ENCODE assay signal across 8 cellular contexts in the genomic region with DNA sequence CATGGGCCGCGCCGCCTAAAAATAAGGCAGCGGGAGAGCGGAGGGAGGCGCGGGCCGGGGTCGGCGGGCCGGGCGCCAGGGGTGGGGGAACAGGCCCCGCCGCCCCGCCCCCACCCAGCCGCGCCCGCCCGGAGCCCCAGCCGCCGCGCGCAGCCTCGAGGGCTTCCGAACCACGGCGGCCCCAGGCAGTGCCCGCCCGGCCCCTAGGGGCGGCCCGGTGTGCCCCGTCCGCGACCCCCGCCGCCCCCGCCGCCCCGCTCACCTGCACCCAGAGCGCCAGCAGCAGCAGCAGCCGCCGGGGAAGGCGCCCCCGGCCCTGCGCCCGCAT. TPM values are rescaled to one million over a fixed set of nuclear protein-coding genes. Genes with fewer than 3 reads are reported as not detected.
DNase-seq lines count a peak whose midpoint lies in the region; ATAC-seq, FAIRE-seq and TF ChIP-seq lines count a peak whose summit lies in the region.

No MANE protein-coding gene starts in this region.

- peaks cover 7% of the 10 kb centered on the region for H3K4me1 Mint-ChIP-seq in CD8-positive, alpha-beta T cell (ENCODE audit: low read depth)
- no peaks in the 10 kb centered on the region for H3K4me1 Mint-ChIP-seq in endodermal cell
- H3K4me1 Mint-ChIP-seq in activated T-helper 1 cell treated with anti-CD3 and anti-CD28 coated beads, Interleukin-12 subunit alpha, Interleukin-12 subunit beta, Interleukin-2, Interleukin-4 antibody, amounts not matched to agents 30 ng/mL and 10 ng/mL and 1 ng/mL, durations not matched to agents 14 hours and 24 hours and 36 hours (ENCODE audit: low read depth) = peaks cover 6% of the 10 kb centered on the region

- ATAC-seq in CD8-positive, alpha-beta T cell = no peak

- no peaks in the 10 kb centered on the region for H3K36me3 Mint-ChIP-seq in CD8-positive, alpha-beta T cell
- H3K36me3 Mint-ChIP-seq in endodermal cell (ENCODE audit: low read depth) = no peaks in the 10 kb centered on the region
- H3K36me3 Mint-ChIP-seq in activated T-helper 1 cell treated with anti-CD3 and anti-CD28 coated beads, Interleukin-12 subunit alpha, Interleukin-12 subunit beta, Interleukin-2, Interleukin-4 antibody, amounts not matched to agents 30 ng/mL and 10 ng/mL and 1 ng/mL, durations not matched to agents 14 hours and 24 hours and 36 hours (ENCODE audit: low read depth) = no peaks in the 10 kb centered on the region

- H3K9ac ChIP-seq in NT2/D1 (ENCODE audit: insufficient read length, low read depth) = peak overlapping the region; percentile 67
- no peak overlapping the region for H3K9ac ChIP-seq in endodermal cell (ENCODE audit: extremely low read depth, low read length, poor library complexity, severe bottlenecking)

- H3K4me3 ChIP-seq in CD8-positive, alpha-beta T cell (ENCODE audit: low read depth, low read length) = no peak overlapping the region
- H3K4me3 ChIP-seq in NT2/D1 (ENCODE audit: insufficient read length, low read depth) (peak overlapping the region; percentile 57), endodermal cell (ENCODE audit: low read length) (peak overlapping the region; percentile 73), ovary (peak overlapping the region; percentile 7)

- CTCF ChIA-PET in CD8-positive, alpha-beta T cell (lab: Charles Lee) = no interaction called here

- peaks cover 18% of the 10 kb centered on the region for H3K27me3 Mint-ChIP-seq in CD8-positive, alpha-beta T cell (ENCODE audit: low read depth)
- H3K27me3 Mint-ChIP-seq in endodermal cell (ENCODE audit: insufficient read depth) = peaks cover 20% of the 10 kb centered on the region
- H3K27me3 Mint-ChIP-seq in activated T-helper 1 cell treated with anti-CD3 and anti-CD28 coated beads, Interleukin-12 subunit alpha, Interleukin-12 subunit beta, Interleukin-2, Interleukin-4 antibody, amounts not matched to agents 30 ng/mL and 10 ng/mL and 1 ng/mL, durations not matched to agents 14 hours and 24 hours and 36 hours (ENCODE audit: insufficient read depth) = peaks cover 21% of the 10 kb centered on the region

- POLR2A ChIA-PET in CD8-positive, alpha-beta T cell (lab: Charles Lee) = interaction anchor here (1.3 kb wide), 1 partner anchor 14 kb away, joined by 3 read pairs; no protein-coding TSS in a partner anchor

- no peak for TF ChIP-seq EP300 in ovary (IDR thresholded peaks at IDR 0.05)

- DNase-seq in CD8-positive, alpha-beta T cell = no peak
- DNase-seq in NT2/D1 (ENCODE audit: low read depth, low spot score) (no peak), endodermal cell (no peak), ovary (no peak), DMS153 (lab: John Stamatoyannopoulos, UW) (no peak), RCC 7860 (ENCODE audit: low spot score) (no peak), GM20000 (ENCODE audit: low spot score) (no peak)
- no peak for DNase-seq in activated T-helper 1 cell treated with anti-CD3 and anti-CD28 coated beads, Interleukin-12 subunit alpha, Interleukin-12 subunit beta, Interleukin-2, Interleukin-4 antibody, amounts not matched to agents 30 ng/mL and 10 ng/mL and 1 ng/mL, durations not matched to agents 14 hours and 24 hours and 36 hours (ENCODE audit: low spot score)

- no peak for TF ChIP-seq POLR2A in ovary (IDR thresholded peaks at IDR 0.05)

- H3K4me1 ChIP-seq in CD8-positive, alpha-beta T cell (ENCODE audit: insufficient read depth, low read length) = peaks cover 20% of the 10 kb centered on the region
- H3K4me1 ChIP-seq in NT2/D1 (ENCODE audit: insufficient read depth, insufficient read length) = peaks cover 30% of the 10 kb centered on the region
- H3K4me1 ChIP-seq in endodermal cell (ENCODE audit: control insufficient read depth, insufficient read depth, low read length) = no peaks in the 10 kb centered on the region
- peaks cover 4% of the 10 kb centered on the region for H3K4me1 ChIP-seq in ovary (ENCODE audit: insufficient read depth)

- H3K27ac ChIP-seq in CD8-positive, alpha-beta T cell (ENCODE audit: low read depth, low read length) = no peak overlapping the region
- no peak overlapping the region for H3K27ac ChIP-seq in endodermal cell (ENCODE audit: low read depth, low read length)
- no peak overlapping the region for H3K27ac ChIP-seq in ovary

- WGBS in endodermal cell (ENCODE audit: insufficient coverage in 1 of 2, insufficient read length in 1 of 2), 2 experiments = 0 to 7% methylated on average over 3 to 42 of the region's 46 CpGs
- WGBS in ovary, 3 donors = 0 to 3% methylated on average over 14 to 44 of the region's 46 CpGs; no CpG with 5 or more reads in 1 of the 3 donors

- H3K27me3 ChIP-seq in CD8-positive, alpha-beta T cell (ENCODE audit: insufficient read depth, low read length) = peaks cover 14% of the 10 kb centered on the region
- H3K27me3 ChIP-seq in NT2/D1 (ENCODE audit: insufficient read depth, insufficient read length) (no peaks in the 10 kb centered on the region), endodermal cell (ENCODE audit: control insufficient read depth, insufficient read depth, low read length, poor library complexity, severe bottlenecking) (peaks cover 16% of the 10 kb centered on the region), ovary (no peaks in the 10 kb centered on the region)

- FAIRE-seq in RCC 7860 (lab: Jason Lieb, UNC) = no peak

- intact Hi-C loops in CD8-positive, alpha-beta T cell (cut with DNase I, micrococcal nuclease) = loop anchor here in 1 of 2 experiments (5.0 kb wide), 1 partner anchor 76 kb away; no protein-coding TSS in a partner anchor
- intact Hi-C loops in ovary (cut with DNase I) = no loop called here
- intact Hi-C loops in activated T-helper 1 cell treated with anti-CD3 and anti-CD28 coated beads, Interleukin-12 subunit alpha, Interleukin-12 subunit beta, Interleukin-2, Interleukin-4 antibody, amounts not matched to agents 30 ng/mL and 10 ng/mL and 1 ng/mL, durations not matched to agents 14 hours and 24 hours and 36 hours (cut with micrococcal nuclease) = loop anchor here (5.0 kb wide), 1 partner anchor 76 kb away; no protein-coding TSS in a partner anchor

- no peak for TF ChIP-seq CTCF in CD8-positive, alpha-beta T cell (IDR thresholded peaks at IDR 0.05)
- TF ChIP-seq CTCF in endodermal cell (conservative IDR thresholded peaks at IDR 0.05) (no peak), ovary (IDR thresholded peaks at IDR 0.05) (no peak), GM20000 (IDR thresholded peaks at IDR 0.05; ENCODE audit: extremely low read depth, missing control alignments) (no peak)

- no peaks in the 10 kb centered on the region for H3K9me3 Mint-ChIP-seq in CD8-positive, alpha-beta T cell
- H3K9me3 Mint-ChIP-seq in endodermal cell = no peaks in the 10 kb centered on the region
- H3K9me3 Mint-ChIP-seq in activated T-helper 1 cell treated with anti-CD3 and anti-CD28 coated beads, Interleukin-12 subunit alpha, Interleukin-12 subunit beta, Interleukin-2, Interleukin-4 antibody, amounts not matched to agents 30 ng/mL and 10 ng/mL and 1 ng/mL, durations not matched to agents 14 hours and 24 hours and 36 hours = no peaks in the 10 kb centered on the region

- H3K9me3 ChIP-seq in CD8-positive, alpha-beta T cell (ENCODE audit: low read length) = no peaks in the 10 kb centered on the region
- H3K9me3 ChIP-seq in NT2/D1 (ENCODE audit: insufficient read depth, low read length) (no peaks in the 10 kb centered on the region), endodermal cell (ENCODE audit: control insufficient read depth, low read length) (no peaks in the 10 kb centered on the region), ovary (no peaks in the 10 kb centered on the region)

- H3K4me3 Mint-ChIP-seq in CD8-positive, alpha-beta T cell = peak overlapping the region; percentile 67
- H3K4me3 Mint-ChIP-seq in endodermal cell = peak overlapping the region; percentile 45
- no peak overlapping the region for H3K4me3 Mint-ChIP-seq in activated T-helper 1 cell treated with anti-CD3 and anti-CD28 coated beads, Interleukin-12 subunit alpha, Interleukin-12 subunit beta, Interleukin-2, Interleukin-4 antibody, amounts not matched to agents 30 ng/mL and 10 ng/mL and 1 ng/mL, durations not matched to agents 14 hours and 24 hours and 36 hours

- H3K36me3 ChIP-seq in CD8-positive, alpha-beta T cell (ENCODE audit: insufficient read depth, low read length) = no peaks in the 10 kb centered on the region
- H3K36me3 ChIP-seq in NT2/D1 (ENCODE audit: insufficient read depth, insufficient read length, low read length) (peaks cover 3% of the 10 kb centered on the region), endodermal cell (ENCODE audit: control insufficient read depth, insufficient read depth, low read length) (no peaks in the 10 kb centered on the region), ovary (no peaks in the 10 kb centered on the region)

- H3K27ac Mint-ChIP-seq in CD8-positive, alpha-beta T cell = no peak overlapping the region
- H3K27ac Mint-ChIP-seq in endodermal cell = no peak overlapping the region
- no peak overlapping the region for H3K27ac Mint-ChIP-seq in activated T-helper 1 cell treated with anti-CD3 and anti-CD28 coated beads, Interleukin-12 subunit alpha, Interleukin-12 subunit beta, Interleukin-2, Interleukin-4 antibody, amounts not matched to agents 30 ng/mL and 10 ng/mL and 1 ng/mL, durations not matched to agents 14 hours and 24 hours and 36 hours

RNA-seq across cellular contexts. Expression of a gene that starts 0.5 kb away (rescaled TPM):
- under 1 TPM; 0.72 to 0.84 TPM for total RNA-seq in CD8-positive, alpha-beta T cell
- total RNA-seq in endodermal cell (1 to 10 TPM; 6.4 TPM), ovary (10 to 100 TPM in 1 of 7 donors, 1 to 10 TPM in 6; 2.5 to 10.2 (median 6.5) TPM)
- 9.1 TPM for polyA plus RNA-seq in endodermal cell (2013, experiment 1 of 2)
- 5.2 TPM for polyA plus RNA-seq in endodermal cell (2013, experiment 2 of 2)
- 1 to 10 TPM in 1 of 2 donors, under 1 TPM in 1; 0.78 to 7.0 TPM for polyA plus RNA-seq in ovary
- 6.5 and 7.4 TPM in 2 replicates for total RNA-seq in activated T-helper 1 cell treated with anti-CD3 and anti-CD28 coated beads, Interleukin-12 subunit alpha, Interleukin-12 subunit beta, Interleukin-2, Interleukin-4 antibody, amounts not matched to agents 30 ng/mL and 10 ng/mL and 1 ng/mL, durations not matched to agents 14 hours and 24 hours and 36 hours

RNA-seq across cellular contexts. Expression of a gene that starts 13.1 kb away (rescaled TPM):
- 1 to 10 TPM; 5.7 to 6.2 TPM for total RNA-seq in CD8-positive, alpha-beta T cell
- total RNA-seq in endodermal cell (10 to 100 TPM; 43.4 to 59.5 TPM), ovary (10 to 100 TPM in 6 of 7 donors, 1 to 10 TPM in 1; 3.7 to 22.5 (median 12.2) TPM)
- polyA plus RNA-seq in endodermal cell (2013, experiment 1 of 2) = 20.9 TPM
- 20.4 TPM for polyA plus RNA-seq in endodermal cell (2013, experiment 2 of 2)
- 10 to 100 TPM in 1 of 2 donors, under 1 TPM in 1; 0.68 to 10.9 TPM for polyA plus RNA-seq in ovary
- total RNA-seq in activated T-helper 1 cell treated with anti-CD3 and anti-CD28 coated beads, Interleukin-12 subunit alpha, Interleukin-12 subunit beta, Interleukin-2, Interleukin-4 antibody, amounts not matched to agents 30 ng/mL and 10 ng/mL and 1 ng/mL, durations not matched to agents 14 hours and 24 hours and 36 hours = 8.5 and 10.9 TPM in 2 replicates
